ENCODE assay signal across 8 cellular contexts in genomic region chr14:21384494-21384851, GRCh38. TPM values are rescaled to one million over a fixed set of nuclear protein-coding genes. Genes with fewer than 3 reads are reported as not detected.
DNase-seq lines count a peak whose midpoint lies in the region; ATAC-seq and TF ChIP-seq lines count a peak whose summit lies in the region.

No MANE protein-coding gene starts in this region.

- intact Hi-C loops in mammary epithelial cell (cut with micrococcal nuclease) = loop anchor here (1.0 to 5.0 kb wide), 3 partner anchors 72 to 115 kb away; partner anchors contain the start of genes CHD8, HNRNPC, RAB2B and TOX4

- peaks cover 54% of the 10 kb centered on the region for H3K4me1 ChIP-seq in DND-41 (ENCODE audit: insufficient read depth, low read length)
- H3K4me1 ChIP-seq in mammary epithelial cell (ENCODE audit: insufficient read depth, low read length) = peaks cover 8% of the 10 kb centered on the region

- CTCF ChIA-PET in mammary epithelial cell (lab: Charles Lee; ENCODE audit: low non-redundant PET) = no interaction called here

- BruUV-seq in mammary epithelial cell (replicated peaks; lab: Mats Ljungman, UMichigan) = no TSS peak

- H3K9me3 ChIP-seq in DND-41 (ENCODE audit: insufficient read depth, low read length, severe bottlenecking) (no peaks in the 10 kb centered on the region), mammary epithelial cell (replicated peaks; ENCODE audit: insufficient read depth, low read length) (no peaks in the 10 kb centered on the region)

- H3K36me3 ChIP-seq in DND-41 (ENCODE audit: insufficient read depth, low read length) (peaks cover 62% of the 10 kb centered on the region), mammary epithelial cell (ENCODE audit: insufficient read depth, low read length) (peaks cover 9% of the 10 kb centered on the region)

- H3K4me1 Mint-ChIP-seq in IgD-negative memory B cell (peaks cover 29 to 34% (median 30%) of the 10 kb centered on the region in 3 donors), naive B cell (peaks cover 30 to 41% (median 32%) of the 10 kb centered on the region in 3 donors)

- TF ChIP-seq CTCF in DND-41 (IDR thresholded peaks at IDR 0.05; ENCODE audit: borderline replicate concordance, extremely low read depth, low read length, poor library complexity, severe bottlenecking) = no peak
- no peak for TF ChIP-seq CTCF in mammary epithelial cell (conservative IDR thresholded peaks at IDR 0.05 in 1 of 2, IDR thresholded peaks at IDR 0.05 in 1 of 2; ENCODE audit: extremely low read depth in 1 of 2, insufficient read depth in 1 of 2, low read depth in 1 of 2, low read length in 2 of 2)

- H3K79me2 ChIP-seq in DND-41 (ENCODE audit: insufficient read depth, low read length) = peaks cover 49% of the 10 kb centered on the region
- H3K79me2 ChIP-seq in mammary epithelial cell (ENCODE audit: insufficient read depth, low read length) = peaks cover 43% of the 10 kb centered on the region

- peak overlapping the region; percentile 93 to 99 (median 98) for H3K4me3 Mint-ChIP-seq in IgD-negative memory B cell
- H3K4me3 Mint-ChIP-seq in naive B cell = peak overlapping the region; percentile 90 to 100 (median 97)

- ATAC-seq in DND-41 (ENCODE audit: insufficient read depth, low read depth) (peak; percentile 59), GM19463 (IDR thresholded peaks at IDR 0.05; ENCODE audit: unreplicated experiment) (peak; percentile 28), naive B cell (ENCODE audit: low read depth in 2 of 2) (peak; percentile 30 to 34), GM18519 (IDR thresholded peaks at IDR 0.05; ENCODE audit: low FRiP score, unreplicated experiment) (no peak)

- H3K36me3 Mint-ChIP-seq in IgD-negative memory B cell (peaks cover 3% of the 10 kb centered on the region), naive B cell (no peaks in the 10 kb centered on the region)

- no peaks in the 10 kb centered on the region for H3K27me3 ChIP-seq in DND-41 (ENCODE audit: insufficient read depth, low read length, poor library complexity)
- H3K27me3 ChIP-seq in mammary epithelial cell (ENCODE audit: insufficient read depth, low read length) = no peaks in the 10 kb centered on the region

- dilution Hi-C loops in mammary epithelial cell (cut with HindIII; ENCODE audit: low sequenced_read_pairs) = no loop called here

- DNase-seq in DND-41 (no peak), mammary epithelial cell (no peak), naive B cell (no peak), medulla oblongata (ENCODE audit: extremely low spot score) (no peak), SKM-1 (lab: John Stamatoyannopoulos, UW; ENCODE audit: unreplicated experiment) (no peak)

- 12% methylated on average over 8 of the region's 12 CpGs for WGBS in mammary epithelial cell (ENCODE audit: low coverage, missing lambda C conversion rate)

- in situ Hi-C loops in mammary epithelial cell (cut with MboI; ENCODE audit: low sequenced_read_pairs in 2 of 2) = no loop called here

- H2AFZ ChIP-seq in DND-41 (ENCODE audit: low read depth, low read length) (peak overlapping the region; percentile 96), mammary epithelial cell (ENCODE audit: low read depth, low read length) (peak overlapping the region; percentile 91)

- H3K27ac Mint-ChIP-seq in IgD-negative memory B cell (peak overlapping the region; percentile 97 to 100 (median 99)), naive B cell (peak overlapping the region; percentile 97 to 100 (median 99))

- H3K9me3 Mint-ChIP-seq in IgD-negative memory B cell = no peaks in the 10 kb centered on the region
- H3K9me3 Mint-ChIP-seq in naive B cell = no peaks in the 10 kb centered on the region

- H3K4me3 ChIP-seq in DND-41 (ENCODE audit: low read depth in 1 of 2, low read length in 2 of 2) (peak overlapping the region; percentile 71 to 88; a peak in 3 of 4 replicates), mammary epithelial cell (replicated peaks in 1 of 3; ENCODE audit: insufficient read depth in 1 of 3, low read depth in 2 of 3, low read length in 3 of 3) (peak overlapping the region; percentile 78 to 96 (median 79))

- peak overlapping the region; percentile 83 for H3K9ac ChIP-seq in DND-41 (ENCODE audit: low read depth, low read length)
- peak overlapping the region; percentile 99 for H3K9ac ChIP-seq in mammary epithelial cell (ENCODE audit: insufficient read depth, low read length)

- H3K4me2 ChIP-seq in DND-41 (ENCODE audit: insufficient read depth, low read length) (peak overlapping the region; percentile 86), mammary epithelial cell (ENCODE audit: insufficient read depth, low read depth, low read length) (peak overlapping the region; percentile 75)

- H3K27ac ChIP-seq in DND-41 (ENCODE audit: low read length) = peak overlapping the region; percentile 99
- H3K27ac ChIP-seq in mammary epithelial cell (ENCODE audit: insufficient read depth, low read depth, low read length) = peak overlapping the region; percentile 96

- H3K27me3 Mint-ChIP-seq in IgD-negative memory B cell (no peaks in the 10 kb centered on the region), naive B cell (no peaks in the 10 kb centered on the region)

- H4K20me1 ChIP-seq in DND-41 (ENCODE audit: insufficient read depth, low read length) (peaks cover 22% of the 10 kb centered on the region; the same call in 1 of the 2 replicates), mammary epithelial cell (ENCODE audit: insufficient read depth, low read length) (no peaks in the 10 kb centered on the region)

RNA-seq across cellular contexts. Expression of gene SUPT16H, which starts 0.7 kb away (rescaled TPM):
- polyA plus RNA-seq in IgD-negative memory B cell (66.7 TPM), mammary epithelial cell (58.0 TPM), naive B cell (ENCODE audit: low read depth in 6 of 6) (10 to 100 TPM; 72.4 to 94.8 (median 77.8) TPM)
- 10 to 100 TPM; 58.3 to 87.2 TPM for total RNA-seq in mammary epithelial cell
- polyA minus RNA-seq in mammary epithelial cell = 140 TPM
